Comparison of ENCODE assay signal across 9 cellular contexts in the genomic region with DNA sequence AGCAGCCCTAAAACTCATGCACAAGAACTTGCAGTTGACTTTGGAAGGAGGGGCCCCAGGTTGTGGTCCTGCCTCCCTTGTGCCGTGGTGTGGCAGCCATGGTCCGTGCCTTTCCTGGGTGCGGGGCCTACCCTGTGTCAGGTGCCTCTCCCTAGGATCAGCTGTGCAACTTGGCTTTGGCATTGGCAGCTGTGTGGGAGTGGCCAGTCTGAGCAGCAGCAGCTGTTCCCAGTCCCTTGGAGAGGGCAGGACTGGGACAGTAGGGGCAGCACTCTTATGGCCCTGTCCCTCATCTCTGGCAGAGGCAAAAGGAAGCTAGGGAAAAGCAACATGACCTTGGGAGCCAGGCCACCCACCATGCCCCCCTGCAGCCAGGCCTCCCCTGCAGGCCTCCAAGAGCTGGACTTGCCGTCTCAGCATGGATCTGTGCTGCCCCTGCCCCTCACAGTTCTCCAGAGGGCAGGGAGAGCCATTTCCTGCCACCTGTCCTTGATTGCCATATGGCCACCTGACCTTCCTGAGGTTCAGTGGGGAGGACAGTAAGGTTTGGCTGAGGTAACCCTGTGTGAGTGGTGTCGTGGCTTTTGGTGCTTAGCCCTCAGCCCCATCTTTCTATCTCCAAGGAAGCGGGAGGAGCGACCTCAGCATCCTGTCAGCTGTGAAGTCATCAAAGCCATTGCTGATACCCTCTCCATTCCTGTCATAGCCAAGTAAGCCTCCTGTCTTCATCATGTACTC. TPM values are rescaled to one million over a fixed set of nuclear protein-coding genes. Genes with fewer than 3 reads are reported as not detected.
DNase-seq lines count a peak whose midpoint lies in the region; ATAC-seq and TF ChIP-seq lines count a peak whose summit lies in the region.
"Had no signal": no experiment of that assay in that cellular context is flagged by ENCODE, and none has a peak within 500 bp of the region (broad histone marks: within the 10 kb centered on the region; RNA-seq: fewer than 3 reads in every experiment).

No MANE protein-coding gene starts in this region.

- ATAC-seq in HG02870 (IDR thresholded peaks at IDR 0.05; ENCODE audit: unreplicated experiment) = no peak

- H3K36me3 ChIP-seq in CD4-positive, alpha-beta memory T cell (ENCODE audit: insufficient read depth, low read length) = no peaks in the 10 kb centered on the region

- peaks cover 60 to 91% (median 77%) of the 10 kb centered on the region in 4 donors for H3K4me1 Mint-ChIP-seq in CD4-positive, alpha-beta memory T cell
- H3K4me1 Mint-ChIP-seq in activated T-helper 2 cell treated with anti-CD3 and anti-CD28 coated beads, Interferon-gamma antibody, Interleukin-2, Interleukin-4, amounts not matched to agents 10 μg/mL and 5 μg/mL and 100 μg/mL, durations not matched to agents 14 hours and 24 hours and 36 hours (ENCODE audit: low read depth) = peaks cover 73% of the 10 kb centered on the region

- peak overlapping the region; percentile 48 for H3K27ac ChIP-seq in CD4-positive, alpha-beta memory T cell (ENCODE audit: low read depth, low read length)

- no peaks in the 10 kb centered on the region for H3K27me3 Mint-ChIP-seq in CD4-positive, alpha-beta memory T cell
- no peaks in the 10 kb centered on the region for H3K27me3 Mint-ChIP-seq in activated T-helper 2 cell treated with anti-CD3 and anti-CD28 coated beads, Interferon-gamma antibody, Interleukin-2, Interleukin-4, amounts not matched to agents 10 μg/mL and 5 μg/mL and 100 μg/mL, durations not matched to agents 14 hours and 24 hours and 36 hours (ENCODE audit: low read depth)

- intact Hi-C loops in CD4-positive, alpha-beta memory T cell (cut with micrococcal nuclease) = loop anchor here (10.0 kb wide), 1 partner anchor 45 kb away; no protein-coding TSS in a partner anchor
- intact Hi-C loops in activated T-helper 2 cell treated with anti-CD3 and anti-CD28 coated beads, Interferon-gamma antibody, Interleukin-2, Interleukin-4, amounts not matched to agents 10 μg/mL and 5 μg/mL and 100 μg/mL, durations not matched to agents 14 hours and 24 hours and 36 hours (cut with micrococcal nuclease) = no loop called here
- intact Hi-C loops in posterior cingulate gyrus (cut with DNase I) = no loop called here

- H3K36me3 Mint-ChIP-seq in CD4-positive, alpha-beta memory T cell = peaks cover 16 to 19% of the 10 kb centered on the region in 2 donors
- H3K36me3 Mint-ChIP-seq in activated T-helper 2 cell treated with anti-CD3 and anti-CD28 coated beads, Interferon-gamma antibody, Interleukin-2, Interleukin-4, amounts not matched to agents 10 μg/mL and 5 μg/mL and 100 μg/mL, durations not matched to agents 14 hours and 24 hours and 36 hours (ENCODE audit: low read depth) = peaks cover 71% of the 10 kb centered on the region

- H3K4me1 ChIP-seq in CD4-positive, alpha-beta memory T cell (ENCODE audit: insufficient read depth, low read length) = peaks cover 82% of the 10 kb centered on the region

- no peaks in the 10 kb centered on the region for H3K9me3 ChIP-seq in CD4-positive, alpha-beta memory T cell (ENCODE audit: control insufficient read depth in 1 of 2, low read length in 2 of 2)

- peak; percentile 56 to 75 (median 67) for DNase-seq in CD4-positive, alpha-beta memory T cell
- DNase-seq in NB4 (ENCODE audit: low read depth) (peak; percentile 67), myocyte (ENCODE audit: low read depth) (peak; percentile 98), posterior cingulate gyrus (no peak), GOT3 (lab: John Stamatoyannopoulos, UW) (no peak), dermis blood vessel endothelial cell (no peak)
- DNase-seq in activated T-helper 2 cell treated with anti-CD3 and anti-CD28 coated beads, Interferon-gamma antibody, Interleukin-2, Interleukin-4, amounts not matched to agents 10 μg/mL and 5 μg/mL and 100 μg/mL, durations not matched to agents 14 hours and 24 hours and 36 hours (ENCODE audit: low spot score) = peak; percentile 59
- DNase-seq: NCI-H226 had no signal

- no peaks in the 10 kb centered on the region for H3K27me3 ChIP-seq in CD4-positive, alpha-beta memory T cell (ENCODE audit: insufficient read depth, low read length)

- H3K4me3 Mint-ChIP-seq in CD4-positive, alpha-beta memory T cell = peak overlapping the region; percentile 36 to 83 (median 70)
- H3K4me3 Mint-ChIP-seq in activated T-helper 2 cell treated with anti-CD3 and anti-CD28 coated beads, Interferon-gamma antibody, Interleukin-2, Interleukin-4, amounts not matched to agents 10 μg/mL and 5 μg/mL and 100 μg/mL, durations not matched to agents 14 hours and 24 hours and 36 hours (ENCODE audit: low read depth) = no peak overlapping the region

- peak overlapping the region; percentile 79 to 92 (median 89) for H3K27ac Mint-ChIP-seq in CD4-positive, alpha-beta memory T cell
- H3K27ac Mint-ChIP-seq in activated T-helper 2 cell treated with anti-CD3 and anti-CD28 coated beads, Interferon-gamma antibody, Interleukin-2, Interleukin-4, amounts not matched to agents 10 μg/mL and 5 μg/mL and 100 μg/mL, durations not matched to agents 14 hours and 24 hours and 36 hours = peak overlapping the region; percentile 87

- POLR2A ChIA-PET in CD4-positive, alpha-beta memory T cell (lab: Charles Lee; ENCODE audit: partially characterized antibody) = interaction anchor here (0.7 to 17.1 kb wide), 10 partner anchors 12 to 263 kb away, joined by 3 to 474 read pairs (median 4); a partner anchor contains a TSS

- no peak for TF ChIP-seq POLR2A in NB4 (IDR thresholded peaks at IDR 0.05; ENCODE audit: extremely low read depth, insufficient read length)

- peaks cover 0 to 2% (median 0%) of the 10 kb centered on the region in 8 donors for H3K9me3 Mint-ChIP-seq in CD4-positive, alpha-beta memory T cell
- no peaks in the 10 kb centered on the region for H3K9me3 Mint-ChIP-seq in activated T-helper 2 cell treated with anti-CD3 and anti-CD28 coated beads, Interferon-gamma antibody, Interleukin-2, Interleukin-4, amounts not matched to agents 10 μg/mL and 5 μg/mL and 100 μg/mL, durations not matched to agents 14 hours and 24 hours and 36 hours

- CTCF ChIA-PET in CD4-positive, alpha-beta memory T cell (lab: Charles Lee; ENCODE audit: partially characterized antibody) = interaction anchor here (0.9 to 8.2 kb wide), 12 partner anchors 8 to 186 kb away, joined by 3 to 83 read pairs (median 4); a partner anchor contains a TSS

- H3K4me3 ChIP-seq in CD4-positive, alpha-beta memory T cell (ENCODE audit: low read length in 2 of 2) = peak overlapping the region in 1 of 2 donors; percentile 13
- H3K4me3 ChIP-seq in NB4 (ENCODE audit: low read depth, low read length) = no peak overlapping the region

- TF ChIP-seq CTCF in NB4 (IDR thresholded peaks at IDR 0.05; ENCODE audit: low read depth, low read length) = no peak

RNA-seq across cellular contexts. Expression of a gene that starts 15.5 kb away (rescaled TPM):
- total RNA-seq in CD4-positive, alpha-beta memory T cell = 100 to 1,000 TPM; 127 to 134 TPM
- polyA plus RNA-seq in CD4-positive, alpha-beta memory T cell = 10 to 100 TPM; 76.5 to 94.9 TPM
- total RNA-seq in activated T-helper 2 cell treated with anti-CD3 and anti-CD28 coated beads, Interferon-gamma antibody, Interleukin-2, Interleukin-4, amounts not matched to agents 10 μg/mL and 5 μg/mL and 100 μg/mL, durations not matched to agents 14 hours and 24 hours and 36 hours = 136 and 146 TPM in 2 replicates
- total RNA-seq in myocyte (36.7 and 40.8 TPM in 2 replicates), dermis blood vessel endothelial cell (14.1 and 31.6 TPM in 2 replicates)
- 11.1 TPM for polyA plus RNA-seq in myocyte (2012)

RNA-seq across cellular contexts. Expression of a gene that starts 46.6 kb away (rescaled TPM):
- 10 to 100 TPM; 13.8 to 14.6 TPM for total RNA-seq in CD4-positive, alpha-beta memory T cell
- 10 to 100 TPM in 1 of 2 donors, 1 to 10 TPM in 1; 9.0 to 11.9 TPM for polyA plus RNA-seq in CD4-positive, alpha-beta memory T cell
- 31.2 and 34.3 TPM in 2 replicates for total RNA-seq in activated T-helper 2 cell treated with anti-CD3 and anti-CD28 coated beads, Interferon-gamma antibody, Interleukin-2, Interleukin-4, amounts not matched to agents 10 μg/mL and 5 μg/mL and 100 μg/mL, durations not matched to agents 14 hours and 24 hours and 36 hours
- total RNA-seq in myocyte (20.7 and 20.8 TPM in 2 replicates), dermis blood vessel endothelial cell (26.4 and 34.9 TPM in 2 replicates)
- polyA plus RNA-seq in myocyte (2012) = 11.6 TPM

RNA-seq across cellular contexts. Expression of a gene that starts 46.6 kb away (rescaled TPM):
- total RNA-seq in CD4-positive, alpha-beta memory T cell = 10 to 100 TPM; 16.1 to 17.0 TPM
- 10 to 100 TPM; 36.0 to 55.8 TPM for polyA plus RNA-seq in CD4-positive, alpha-beta memory T cell
- total RNA-seq in activated T-helper 2 cell treated with anti-CD3 and anti-CD28 coated beads, Interferon-gamma antibody, Interleukin-2, Interleukin-4, amounts not matched to agents 10 μg/mL and 5 μg/mL and 100 μg/mL, durations not matched to agents 14 hours and 24 hours and 36 hours = 19.3 TPM in 2 replicates
- total RNA-seq in myocyte = 11.1 and 14.1 TPM in 2 replicates
- 8.3 TPM for polyA plus RNA-seq in myocyte (2012)
- 15.1 and 19.5 TPM in 2 replicates for total RNA-seq in dermis blood vessel endothelial cell

RNA-seq across cellular contexts. Expression of a gene that starts 54.0 kb away (rescaled TPM):
- total RNA-seq in CD4-positive, alpha-beta memory T cell = not detected
- polyA plus RNA-seq in CD4-positive, alpha-beta memory T cell = not detected
- not detected in 2 replicates for total RNA-seq in activated T-helper 2 cell treated with anti-CD3 and anti-CD28 coated beads, Interferon-gamma antibody, Interleukin-2, Interleukin-4, amounts not matched to agents 10 μg/mL and 5 μg/mL and 100 μg/mL, durations not matched to agents 14 hours and 24 hours and 36 hours
- total RNA-seq in myocyte (not detected in 2 replicates), dermis blood vessel endothelial cell (not detected in 2 replicates)
- not detected for polyA plus RNA-seq in myocyte (2012)

Comparison
In these comparisons a context has a peak if more than half of its experiments do, and no peak if none do; other contexts are left out.
1. DNase-seq: peak in CD4-positive, alpha-beta memory T cell (5 of 5), NB4 (single experiment), activated T-helper 2 cell treated with anti-CD3 and anti-CD28 coated beads, Interferon-gamma antibody, Interleukin-2, Interleukin-4, amounts not matched to agents 10 μg/mL and 5 μg/mL and 100 μg/mL, durations not matched to agents 14 hours and 24 hours and 36 hours (single experiment) and myocyte (single experiment); none in posterior cingulate gyrus (0 of 10), GOT3 (single experiment) and dermis blood vessel endothelial cell (single experiment).